ENCODE assay signal across 1 cellular context in genomic region chr7:68063171-68063570, GRCh38.
TF ChIP-seq lines count a peak whose summit lies in the region.

No MANE protein-coding gene starts in this region.

TF ChIP-seq in GM23338, 12 proteins besides CTCF, POLR2A, EP300 and RAD21 (continued from another document):
- TF ChIP-seq ETS1 (IDR thresholded peaks at IDR 0.05) (no peak), STAT1 (IDR thresholded peaks at IDR 0.05; ENCODE audit: unreplicated experiment) (no peak)
